13 cellular contexts compared by ENCODE assay signal in the genomic region with DNA sequence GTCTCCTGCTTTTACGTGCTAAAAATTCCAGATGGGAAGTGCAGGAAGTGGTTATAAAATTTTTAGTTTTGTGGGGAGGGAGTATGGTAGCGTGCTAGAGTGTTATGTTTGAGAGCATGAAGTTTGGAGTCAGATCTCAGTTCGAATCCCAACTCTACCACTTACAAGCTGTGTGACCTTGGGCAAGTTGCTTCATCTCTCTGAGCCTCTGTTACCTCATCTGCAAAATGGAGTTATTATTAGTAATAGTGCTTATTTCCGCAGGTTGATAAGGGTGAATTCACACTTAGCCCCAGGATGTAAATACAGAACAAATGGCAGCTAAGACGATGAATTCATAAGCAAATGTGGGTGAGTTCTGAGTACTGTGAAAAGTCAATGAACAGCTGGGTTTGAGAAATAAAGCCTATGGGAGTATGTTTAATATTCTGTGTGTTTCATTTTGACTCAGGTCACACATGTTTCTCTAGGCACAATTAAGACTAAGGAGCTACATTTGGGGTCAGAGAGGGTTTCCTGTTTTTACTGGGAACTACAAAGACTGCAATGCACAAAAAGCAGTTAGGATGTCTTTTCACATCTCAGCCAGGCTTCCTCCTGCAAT.
DNase-seq lines count a peak whose midpoint lies in the region; ATAC-seq and TF ChIP-seq lines count a peak whose summit lies in the region.
"Had no signal": no experiment of that assay in that cellular context is flagged by ENCODE, and none has a peak within 500 bp of the region (broad histone marks: within the 10 kb centered on the region; RNA-seq: fewer than 3 reads in every experiment).

No MANE protein-coding gene starts in this region.

- POLR2A ChIA-PET in activated naive CD8-positive, alpha-beta T cell treated with anti-CD3 and anti-CD28 coated beads, Interleukin-2, amount 10 ng/mL, durations not matched to agents 7 days and 5 days (lab: Charles Lee) = interaction anchor here (0.9 kb wide), 1 partner anchor 80 kb away, joined by 3 read pairs; no protein-coding TSS in a partner anchor
- POLR2A ChIA-PET in GM10248 (lab: Yijun Ruan, JAX) = no interaction called here

- peaks cover 7% of the 10 kb centered on the region for H3K36me3 Mint-ChIP-seq in activated naive CD8-positive, alpha-beta T cell treated with anti-CD3 and anti-CD28 coated beads, Interleukin-2, amount 10 ng/mL, durations not matched to agents 7 days and 5 days

- CTCF ChIA-PET in GM10248 (lab: Yijun Ruan, JAX) = interaction anchor here (0.8 to 1.6 kb wide), 3 partner anchors 8 to 15 kb away, joined by 3 to 4 read pairs (median 3); no protein-coding TSS in a partner anchor

- peaks cover 2% of the 10 kb centered on the region for H3K9me3 Mint-ChIP-seq in activated naive CD8-positive, alpha-beta T cell treated with anti-CD3 and anti-CD28 coated beads, Interleukin-2, amount 10 ng/mL, durations not matched to agents 7 days and 5 days

- H3K27me3 Mint-ChIP-seq in activated naive CD8-positive, alpha-beta T cell treated with anti-CD3 and anti-CD28 coated beads, Interleukin-2, amount 10 ng/mL, durations not matched to agents 7 days and 5 days = peaks cover 3% of the 10 kb centered on the region

- peak overlapping the region; percentile 16 for H3K4me3 Mint-ChIP-seq in activated naive CD8-positive, alpha-beta T cell treated with anti-CD3 and anti-CD28 coated beads, Interleukin-2, amount 10 ng/mL, durations not matched to agents 7 days and 5 days

- H3K27ac Mint-ChIP-seq in activated naive CD8-positive, alpha-beta T cell treated with anti-CD3 and anti-CD28 coated beads, Interleukin-2, amount 10 ng/mL, durations not matched to agents 7 days and 5 days = peak overlapping the region; percentile 71
- H3K27ac Mint-ChIP-seq: activated T-helper 2 cell treated with anti-CD3 and anti-CD28 coated beads, Interferon-gamma antibody, Interleukin-2, Interleukin-4, amounts not matched to agents 10 μg/mL and 5 μg/mL and 100 μg/mL, durations not matched to agents 14 hours and 24 hours and 36 hours had no signal

- intact Hi-C loops in posterior cingulate gyrus (cut with DNase I) = no loop called here

- TF ChIP-seq CTCF in GM10248 (IDR thresholded peaks at IDR 0.05; ENCODE audit: control extremely low read depth, extremely low read depth, low read depth, missing control alignments) (no peak), GM20000 (IDR thresholded peaks at IDR 0.05; ENCODE audit: extremely low read depth, missing control alignments) (no peak)

- H3K4me1 Mint-ChIP-seq in activated naive CD8-positive, alpha-beta T cell treated with anti-CD3 and anti-CD28 coated beads, Interleukin-2, amount 10 ng/mL, durations not matched to agents 7 days and 5 days = peaks cover 21% of the 10 kb centered on the region

- no peak for DNase-seq in activated naive CD8-positive, alpha-beta T cell treated with anti-CD3 and anti-CD28 coated beads, Interleukin-2, amount 10 ng/mL, durations not matched to agents 7 days and 5 days
- no peak for DNase-seq in activated CD8-positive, alpha-beta memory T cell treated with anti-CD3 and anti-CD28 coated beads, Interleukin-2, amount 50 U/mL, for 48 hours
- no peak for DNase-seq in posterior cingulate gyrus
- DNase-seq in GM10248 (ENCODE audit: extremely low spot score) = no peak
- no peak for DNase-seq in GM20000 (ENCODE audit: low spot score)
- DNase-seq: mucosa of descending colon, NCI-H345, Right ventricle myocardium superior, substantia nigra had no signal

- ATAC-seq in GM18508 (IDR thresholded peaks at IDR 0.05; ENCODE audit: insufficient read depth, unreplicated experiment) = peak; percentile 62
- peak; percentile 74 for ATAC-seq in GM19438 (IDR thresholded peaks at IDR 0.05; ENCODE audit: low read depth, unreplicated experiment)
- peak; percentile 62 for ATAC-seq in HG03139 (IDR thresholded peaks at IDR 0.05; ENCODE audit: unreplicated experiment)
- ATAC-seq in activated naive CD8-positive, alpha-beta T cell treated with anti-CD3 and anti-CD28 coated beads, Interleukin-2, amount 10 ng/mL, durations not matched to agents 7 days and 5 days (ENCODE audit: low read depth) = peak; percentile 46
- ATAC-seq: mucosa of descending colon had no signal
